28 cellular contexts compared by ENCODE assay signal in the genomic region with DNA sequence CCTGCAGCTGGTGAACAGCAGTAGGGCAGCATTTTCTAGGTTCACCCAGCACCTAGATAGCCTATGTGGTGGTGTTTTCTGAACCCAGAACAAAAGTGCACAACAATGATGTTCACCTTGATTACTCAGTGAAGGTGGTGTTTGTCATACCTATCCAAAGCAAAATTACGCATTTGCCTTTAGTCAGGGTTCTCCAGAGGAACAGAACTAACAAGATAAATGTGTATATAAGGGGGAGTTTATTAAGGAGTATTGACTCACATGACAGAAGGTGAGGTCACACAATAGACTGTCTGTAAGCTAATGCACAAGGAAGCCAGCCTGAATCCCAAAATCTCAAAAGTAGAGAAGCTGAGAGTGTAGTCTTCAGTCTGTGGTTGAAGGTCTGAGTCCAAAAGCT.
"Had no signal": no experiment of that assay in that cellular context is flagged by ENCODE, and none has a peak within 500 bp of the region (broad histone marks: within the 10 kb centered on the region; RNA-seq: fewer than 3 reads in every experiment).

No MANE protein-coding gene starts in this region.

- H3K27me3 Mint-ChIP-seq: activated CD4-positive, alpha-beta memory T cell treated with anti-CD3 and anti-CD28 coated beads for 36 hours; activated CD4-positive, alpha-beta T cell treated with anti-CD3 and anti-CD28 coated beads, Interleukin-2, amount 10 ng/mL, durations not matched to agents 24 days and 14 days; activated CD8-positive, alpha-beta memory T cell treated with anti-CD3 and anti-CD28 coated beads, Interleukin-2, amount 10 ng/mL, durations not matched to agents 7 days and 5 days; activated naive CD4-positive, alpha-beta T cell treated with anti-CD3 and anti-CD28 coated beads, Interleukin-2, amount 50 U/mL, for 24 hours; activated naive CD8-positive, alpha-beta T cell treated with anti-CD3 and anti-CD28 coated beads for 36 hours; activated naive CD8-positive, alpha-beta T cell treated with anti-CD3 and anti-CD28 coated beads, Interleukin-2, amount 50 U/mL, for 24 hours had no signal

- H3K36me3 ChIP-seq: adrenal gland, cardiac muscle cell, colonic mucosa, esophagus squamous epithelium had no signal

- H3K4me1 ChIP-seq: adrenal gland, body of pancreas, colonic mucosa, esophagus squamous epithelium had no signal

- H3K4me3 Mint-ChIP-seq: activated CD4-positive, alpha-beta memory T cell treated with anti-CD3 and anti-CD28 coated beads for 36 hours; activated CD4-positive, alpha-beta T cell treated with anti-CD3 and anti-CD28 coated beads for 36 hours; activated CD4-positive, alpha-beta T cell treated with anti-CD3 and anti-CD28 coated beads, Interleukin-2, amount 10 ng/mL, durations not matched to agents 24 days and 14 days; activated CD8-positive, alpha-beta memory T cell treated with anti-CD3 and anti-CD28 coated beads, Interleukin-2, amount 10 ng/mL, durations not matched to agents 7 days and 5 days; activated CD8-positive, alpha-beta T cell treated with anti-CD3 and anti-CD28 coated beads, Interleukin-2, amount 10 ng/mL, durations not matched to agents 7 days and 5 days; activated naive CD4-positive, alpha-beta T cell treated with anti-CD3 and anti-CD28 coated beads for 36 hours; activated naive CD4-positive, alpha-beta T cell treated with anti-CD3 and anti-CD28 coated beads, Interleukin-2, amount 50 U/mL, for 24 hours; activated naive CD8-positive, alpha-beta T cell treated with anti-CD3 and anti-CD28 coated beads for 36 hours; activated naive CD8-positive, alpha-beta T cell treated with anti-CD3 and anti-CD28 coated beads, Interleukin-2, amount 50 U/mL, for 24 hours; activated T-helper 1 cell treated with anti-CD3 and anti-CD28 coated beads, Interleukin-12 subunit alpha, Interleukin-12 subunit beta, Interleukin-2, Interleukin-4 antibody, amounts not matched to agents 30 ng/mL and 10 ng/mL and 1 ng/mL, durations not matched to agents 14 hours and 24 hours and 36 hours had no signal

- ATAC-seq: activated CD4-positive, alpha-beta T cell treated with anti-CD3 and anti-CD28 coated beads for 36 hours; activated CD8-positive, alpha-beta memory T cell treated with anti-CD3 and anti-CD28 coated beads, Interleukin-2, amount 10 ng/mL, durations not matched to agents 7 days and 5 days; activated CD8-positive, alpha-beta T cell treated with anti-CD3 and anti-CD28 coated beads, Interleukin-2, amount 10 ng/mL, durations not matched to agents 7 days and 5 days; activated naive CD8-positive, alpha-beta T cell treated with anti-CD3 and anti-CD28 coated beads, Interleukin-2, amount 50 U/mL, for 24 hours; body of pancreas had no signal

- H3K9me3 Mint-ChIP-seq: activated CD4-positive, alpha-beta T cell treated with anti-CD3 and anti-CD28 coated beads, Interleukin-2, amount 10 ng/mL, durations not matched to agents 24 days and 14 days; activated naive CD4-positive, alpha-beta T cell treated with anti-CD3 and anti-CD28 coated beads for 36 hours; activated naive CD8-positive, alpha-beta T cell treated with anti-CD3 and anti-CD28 coated beads for 36 hours; activated naive CD8-positive, alpha-beta T cell treated with anti-CD3 and anti-CD28 coated beads, Interleukin-2, amount 50 U/mL, for 24 hours; activated T-helper 1 cell treated with anti-CD3 and anti-CD28 coated beads, Interleukin-12 subunit alpha, Interleukin-12 subunit beta, Interleukin-2, Interleukin-4 antibody, amounts not matched to agents 30 ng/mL and 10 ng/mL and 1 ng/mL, durations not matched to agents 14 hours and 24 hours and 36 hours; activated T-helper 2 cell treated with anti-CD3 and anti-CD28 coated beads, Interferon-gamma antibody, Interleukin-2, Interleukin-4, amounts not matched to agents 10 μg/mL and 5 μg/mL and 100 μg/mL, durations not matched to agents 14 hours and 24 hours and 36 hours had no signal

- H3K4me3 ChIP-seq: adrenal gland, body of pancreas, cardiac muscle cell, colonic mucosa, esophagus squamous epithelium had no signal

- H3K4me1 Mint-ChIP-seq: activated CD4-positive, alpha-beta T cell treated with anti-CD3 and anti-CD28 coated beads for 36 hours; activated CD4-positive, alpha-beta T cell treated with anti-CD3 and anti-CD28 coated beads, Interleukin-2, amount 10 ng/mL, durations not matched to agents 24 days and 14 days; activated CD8-positive, alpha-beta memory T cell treated with anti-CD3 and anti-CD28 coated beads, Interleukin-2, amount 10 ng/mL, durations not matched to agents 7 days and 5 days; activated naive CD4-positive, alpha-beta T cell treated with anti-CD3 and anti-CD28 coated beads, Interleukin-2, amount 50 U/mL, for 24 hours; activated naive CD8-positive, alpha-beta T cell treated with anti-CD3 and anti-CD28 coated beads for 36 hours; activated naive CD8-positive, alpha-beta T cell treated with anti-CD3 and anti-CD28 coated beads, Interleukin-2, amount 50 U/mL, for 24 hours had no signal

- DNase-seq: activated CD4-positive, alpha-beta memory T cell treated with anti-CD3 and anti-CD28 coated beads for 36 hours; activated CD4-positive, alpha-beta T cell treated with anti-CD3 and anti-CD28 coated beads for 36 hours; activated CD4-positive, alpha-beta T cell treated with anti-CD3 and anti-CD28 coated beads, Interleukin-2, amount 10 ng/mL, durations not matched to agents 24 days and 14 days; activated CD4-positive, CD25-positive, alpha-beta regulatory T cell; activated CD4-positive, CD25-positive, alpha-beta regulatory T cell treated with anti-CD3 and anti-CD28 coated beads, Interleukin-2, amount 50 U/mL, for 72 hours; activated CD8-positive, alpha-beta memory T cell treated with anti-CD3 and anti-CD28 coated beads, Interleukin-2, amount 10 ng/mL, durations not matched to agents 7 days and 5 days; activated CD8-positive, alpha-beta memory T cell treated with anti-CD3 and anti-CD28 coated beads, Interleukin-2, amount 50 U/mL, for 4 hours; activated CD8-positive, alpha-beta T cell treated with anti-CD3 and anti-CD28 coated beads, Interleukin-2, amount 10 ng/mL, durations not matched to agents 7 days and 5 days; activated effector memory CD4-positive, alpha-beta T cell treated with anti-CD3 and anti-CD28 coated beads, Interleukin-2, amount 50 U/mL, for 16 hours; activated naive CD4-positive, alpha-beta T cell treated with anti-CD3 and anti-CD28 coated beads for 36 hours; activated naive CD8-positive, alpha-beta T cell treated with anti-CD3 and anti-CD28 coated beads for 36 hours; activated naive CD8-positive, alpha-beta T cell treated with anti-CD3 and anti-CD28 coated beads, Interleukin-2, amount 50 U/mL, for 24 hours; activated T-cell treated with anti-CD3 and anti-CD28 coated beads, Interleukin-2, amount 50 U/mL, for 1 hour; activated T-cell treated with anti-CD3 and anti-CD28 coated beads, Interleukin-2, amount 50 U/mL, for 48 hours; adrenal gland; amygdala; aorta; body of pancreas; central memory CD4-positive, alpha-beta T cell; cerebellar nuclear complex; colonic mucosa; effector CD8-positive, alpha-beta T cell; esophagus squamous epithelium; head of caudate nucleus had no signal

- H3K27ac Mint-ChIP-seq: activated CD4-positive, alpha-beta memory T cell treated with anti-CD3 and anti-CD28 coated beads for 36 hours; activated CD4-positive, alpha-beta T cell treated with anti-CD3 and anti-CD28 coated beads for 36 hours; activated CD4-positive, alpha-beta T cell treated with anti-CD3 and anti-CD28 coated beads, Interleukin-2, amount 10 ng/mL, durations not matched to agents 24 days and 14 days; activated CD8-positive, alpha-beta memory T cell treated with anti-CD3 and anti-CD28 coated beads, Interleukin-2, amount 10 ng/mL, durations not matched to agents 7 days and 5 days; activated CD8-positive, alpha-beta T cell treated with anti-CD3 and anti-CD28 coated beads, Interleukin-2, amount 10 ng/mL, durations not matched to agents 7 days and 5 days; activated naive CD4-positive, alpha-beta T cell treated with anti-CD3 and anti-CD28 coated beads for 36 hours; activated naive CD4-positive, alpha-beta T cell treated with anti-CD3 and anti-CD28 coated beads, Interleukin-2, amount 50 U/mL, for 24 hours; activated naive CD8-positive, alpha-beta T cell treated with anti-CD3 and anti-CD28 coated beads for 36 hours; activated naive CD8-positive, alpha-beta T cell treated with anti-CD3 and anti-CD28 coated beads, Interleukin-2, amount 50 U/mL, for 24 hours; activated T-helper 1 cell treated with anti-CD3 and anti-CD28 coated beads, Interleukin-12 subunit alpha, Interleukin-12 subunit beta, Interleukin-2, Interleukin-4 antibody, amounts not matched to agents 30 ng/mL and 10 ng/mL and 1 ng/mL, durations not matched to agents 14 hours and 24 hours and 36 hours; activated T-helper 2 cell treated with anti-CD3 and anti-CD28 coated beads, Interferon-gamma antibody, Interleukin-2, Interleukin-4, amounts not matched to agents 10 μg/mL and 5 μg/mL and 100 μg/mL, durations not matched to agents 14 hours and 24 hours and 36 hours had no signal

- H3K27ac ChIP-seq: adrenal gland, body of pancreas, cardiac muscle cell, colonic mucosa, esophagus squamous epithelium had no signal

- H3K27me3 ChIP-seq: adrenal gland, body of pancreas, cardiac muscle cell, colonic mucosa, esophagus squamous epithelium had no signal

- H3K36me3 Mint-ChIP-seq: activated CD4-positive, alpha-beta memory T cell treated with anti-CD3 and anti-CD28 coated beads for 36 hours; activated CD8-positive, alpha-beta memory T cell treated with anti-CD3 and anti-CD28 coated beads, Interleukin-2, amount 10 ng/mL, durations not matched to agents 7 days and 5 days; activated naive CD4-positive, alpha-beta T cell treated with anti-CD3 and anti-CD28 coated beads, Interleukin-2, amount 50 U/mL, for 24 hours; activated naive CD8-positive, alpha-beta T cell treated with anti-CD3 and anti-CD28 coated beads for 36 hours had no signal

- H3K9me3 ChIP-seq: adrenal gland, body of pancreas, colonic mucosa, esophagus squamous epithelium had no signal
